In the genomic region with DNA sequence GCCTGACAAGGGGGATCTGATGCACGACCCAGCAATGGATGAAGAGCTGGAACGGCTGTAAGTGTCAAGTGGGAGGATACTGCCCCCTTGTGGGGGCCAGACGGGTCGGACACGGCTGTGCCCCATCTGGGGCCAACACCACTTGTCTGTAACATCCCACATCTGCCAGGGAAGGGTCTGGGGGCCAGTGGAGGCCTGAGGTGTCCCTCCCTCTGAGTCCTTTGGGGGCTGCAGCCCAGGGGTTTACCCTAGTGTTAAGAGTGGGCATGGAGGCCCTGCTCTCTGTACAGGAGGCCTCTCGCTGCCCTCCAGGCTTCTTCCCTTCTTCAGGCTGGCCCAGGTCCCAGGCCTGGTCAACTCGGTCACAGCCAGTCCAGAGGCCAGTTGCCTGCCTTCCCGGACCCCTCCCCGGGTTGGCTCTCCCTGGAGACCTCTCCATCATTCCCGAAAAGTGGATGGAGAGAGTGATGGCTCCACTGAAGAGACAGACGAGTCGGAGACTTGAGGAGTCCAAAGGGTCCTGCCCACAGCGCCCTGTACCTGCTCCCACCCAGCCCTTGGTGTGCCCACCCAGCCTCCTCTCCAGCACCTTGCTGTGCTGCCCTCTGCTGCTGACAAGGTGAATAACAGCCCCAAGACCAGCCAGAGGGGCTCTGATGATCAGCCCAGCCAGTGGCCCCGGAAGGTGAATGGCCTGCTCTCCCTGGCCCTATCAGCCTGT, we compare ENCODE assay signal across 1 cellular context.
A peak's percentile ranks its signal among the peaks of the same experiment; 100 is the strongest.
TF ChIP-seq lines count a peak whose summit lies in the region.

No MANE protein-coding gene starts in this region.

TF ChIP-seq in HepG2, 621 proteins besides CTCF, POLR2A, EP300 and RAD21 (continued from another document):
- TF ChIP-seq, protein P1, sequence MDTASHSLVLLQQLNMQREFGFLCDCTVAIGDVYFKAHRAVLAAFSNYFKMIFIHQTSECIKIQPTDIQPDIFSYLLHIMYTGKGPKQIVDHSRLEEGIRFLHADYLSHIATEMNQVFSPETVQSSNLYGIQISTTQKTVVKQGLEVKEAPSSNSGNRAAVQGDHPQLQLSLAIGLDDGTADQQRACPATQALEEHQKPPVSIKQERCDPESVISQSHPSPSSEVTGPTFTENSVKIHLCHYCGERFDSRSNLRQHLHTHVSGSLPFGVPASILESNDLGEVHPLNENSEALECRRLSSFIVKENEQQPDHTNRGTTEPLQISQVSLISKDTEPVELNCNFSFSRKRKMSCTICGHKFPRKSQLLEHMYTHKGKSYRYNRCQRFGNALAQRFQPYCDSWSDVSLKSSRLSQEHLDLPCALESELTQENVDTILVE (CRISPR knock-in tag; IDR thresholded peaks at IDR 0.05): 0 out of 2 replicates have a peak, but pooled peaks have one; percentile 14
- TF ChIP-seq, protein P2, sequence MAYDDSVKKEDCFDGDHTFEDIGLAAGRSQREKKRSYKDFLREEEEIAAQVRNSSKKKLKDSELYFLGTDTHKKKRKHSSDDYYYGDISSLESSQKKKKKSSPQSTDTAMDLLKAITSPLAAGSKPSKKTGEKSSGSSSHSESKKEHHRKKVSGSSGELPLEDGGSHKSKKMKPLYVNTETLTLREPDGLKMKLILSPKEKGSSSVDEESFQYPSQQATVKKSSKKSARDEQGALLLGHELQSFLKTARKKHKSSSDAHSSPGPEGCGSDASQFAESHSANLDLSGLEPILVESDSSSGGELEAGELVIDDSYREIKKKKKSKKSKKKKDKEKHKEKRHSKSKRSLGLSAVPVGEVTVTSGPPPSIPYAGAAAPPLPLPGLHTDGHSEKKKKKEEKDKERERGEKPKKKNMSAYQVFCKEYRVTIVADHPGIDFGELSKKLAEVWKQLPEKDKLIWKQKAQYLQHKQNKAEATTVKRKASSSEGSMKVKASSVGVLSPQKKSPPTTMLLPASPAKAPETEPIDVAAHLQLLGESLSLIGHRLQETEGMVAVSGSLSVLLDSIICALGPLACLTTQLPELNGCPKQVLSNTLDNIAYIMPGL (CRISPR knock-in tag; IDR thresholded peaks at IDR 0.05; ENCODE audit: borderline replicate concordance in 1 of 2, low read depth in 1 of 2): peak in 1 of 2 experiments; percentile 59; a peak in 2 of 4 replicates
- TF ChIP-seq, protein P3, sequence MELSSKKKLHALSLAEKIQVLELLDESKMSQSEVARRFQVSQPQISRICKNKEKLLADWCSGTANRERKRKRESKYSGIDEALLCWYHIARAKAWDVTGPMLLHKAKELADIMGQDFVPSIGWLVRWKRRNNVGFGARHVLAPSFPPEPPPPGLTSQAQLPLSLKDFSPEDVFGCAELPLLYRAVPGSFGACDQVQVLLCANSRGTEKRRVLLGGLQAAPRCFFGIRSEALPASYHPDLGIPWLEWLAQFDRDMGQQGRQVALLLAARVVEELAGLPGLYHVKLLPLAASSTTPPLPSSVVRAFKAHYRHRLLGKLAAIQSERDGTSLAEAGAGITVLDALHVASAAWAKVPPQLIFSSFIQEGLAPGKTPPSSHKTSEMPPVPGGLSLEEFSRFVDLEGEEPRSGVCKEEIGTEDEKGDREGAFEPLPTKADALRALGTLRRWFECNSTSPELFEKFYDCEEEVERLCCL (CRISPR knock-in tag; IDR thresholded peaks at IDR 0.05; ENCODE audit: borderline replicate concordance): 0 out of 2 replicates have a peak, but pooled peaks have one; percentile 30
- TF ChIP-seq SMARCC2 (IDR thresholded peaks at IDR 0.05) (no peak), XRCC5 (optimal IDR thresholded peaks at IDR 0.05; ENCODE audit: low read length) (no peak), BORCS8-MEF2B (CRISPR knock-in tag; IDR thresholded peaks at IDR 0.05) (0 out of 2 replicates have a peak, but pooled peaks have one; percentile 6), SRY (CRISPR knock-in tag; IDR thresholded peaks at IDR 0.05) (0 out of 2 replicates have a peak, but pooled peaks have one; percentile 16)
- TF ChIP-seq, protein P4, sequence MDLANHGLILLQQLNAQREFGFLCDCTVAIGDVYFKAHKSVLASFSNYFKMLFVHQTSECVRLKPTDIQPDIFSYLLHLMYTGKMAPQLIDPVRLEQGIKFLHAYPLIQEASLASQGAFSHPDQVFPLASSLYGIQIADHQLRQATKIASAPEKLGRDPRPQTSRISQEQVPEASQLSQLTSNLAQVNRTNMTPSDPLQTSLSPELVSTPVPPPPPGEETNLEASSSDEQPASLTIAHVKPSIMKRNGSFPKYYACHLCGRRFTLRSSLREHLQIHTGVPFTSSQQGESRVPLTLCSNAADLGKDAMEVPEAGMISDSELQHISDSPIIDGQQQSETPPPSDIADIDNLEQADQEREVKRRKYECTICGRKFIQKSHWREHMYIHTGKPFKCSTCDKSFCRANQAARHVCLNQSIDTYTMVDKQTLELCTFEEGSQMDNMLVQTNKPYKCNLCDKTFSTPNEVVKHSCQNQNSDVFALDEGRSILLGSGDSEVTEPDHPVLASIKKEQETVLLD (CRISPR knock-in tag; IDR thresholded peaks at IDR 0.05; ENCODE audit: low read depth): no peak
